9 cellular contexts compared by ENCODE assay signal in genomic region chr17:50550661-50551432, GRCh38. TPM values are rescaled to one million over a fixed set of nuclear protein-coding genes. Genes with fewer than 3 reads are reported as not detected.
DNase-seq lines count a peak whose midpoint lies in the region; ATAC-seq, FAIRE-seq and TF ChIP-seq lines count a peak whose summit lies in the region.
"Had no signal": no experiment of that assay in that cellular context is flagged by ENCODE, and none has a peak within 500 bp of the region (broad histone marks: within the 10 kb centered on the region; RNA-seq: fewer than 3 reads in every experiment).

No MANE protein-coding gene starts in this region.

- peaks cover 3% of the 10 kb centered on the region for H3K27me3 Mint-ChIP-seq in activated T-cell treated with anti-CD3 and anti-CD28 coated beads, Interleukin-2, amount 50 U/mL, for 24 hours

- peaks cover 5% of the 10 kb centered on the region for H3K36me3 ChIP-seq in bronchial epithelial cell (ENCODE audit: control insufficient read depth, insufficient read depth, low read length)
- peaks cover 0 to 20% (median 11%) of the 10 kb centered on the region in 4 donors for H3K36me3 ChIP-seq in upper lobe of left lung

- peak; percentile 88 for TF ChIP-seq CTCF in bronchial epithelial cell (IDR thresholded peaks at IDR 0.05; ENCODE audit: insufficient read depth, low read length, severe bottlenecking)
- peak; percentile 79 to 93 (median 86) for TF ChIP-seq CTCF in upper lobe of left lung (IDR thresholded peaks at IDR 0.05)

- H3K9me3 Mint-ChIP-seq in activated T-cell treated with anti-CD3 and anti-CD28 coated beads, Interleukin-2, amount 50 U/mL, for 24 hours, result no peaks in the 10 kb centered on the region

- no peak for FAIRE-seq in bronchial epithelial cell (lab: Jason Lieb, UNC)
- FAIRE-seq: colon had no signal

- WGBS in upper lobe of left lung, 2 donors, result 53 to 68% methylated on average over 18 to 29 of the region's 32 CpGs

- TF ChIP-seq POLR2A in upper lobe of left lung (IDR thresholded peaks at IDR 0.05), result no peak

- peaks cover 12 to 26% (median 13%) of the 10 kb centered on the region in 4 donors for H3K4me1 ChIP-seq in upper lobe of left lung

- no peaks in the 10 kb centered on the region for H3K9me3 ChIP-seq in upper lobe of left lung

- peaks cover 5% of the 10 kb centered on the region for H3K4me1 Mint-ChIP-seq in activated T-cell treated with anti-CD3 and anti-CD28 coated beads, Interleukin-2, amount 50 U/mL, for 24 hours (ENCODE audit: low read depth)

- ATAC-seq in Right ventricle myocardium inferior, result peak; percentile 76
- ATAC-seq in left lobe of liver, result peak; percentile 76
- peak; percentile 77 to 79 for ATAC-seq in upper lobe of left lung (ENCODE audit: low FRiP score in 2 of 2)
- no peak for ATAC-seq in GM21723 (IDR thresholded peaks at IDR 0.05; ENCODE audit: unreplicated experiment)

- H3K27ac ChIP-seq in upper lobe of left lung, result no peak overlapping the region

- no peak overlapping the region for H3K4me3 ChIP-seq in bronchial epithelial cell (ENCODE audit: low read depth, low read length)
- no peak overlapping the region for H3K4me3 ChIP-seq in upper lobe of left lung

- TF ChIP-seq EP300 in upper lobe of left lung (IDR thresholded peaks at IDR 0.05), result no peak

- intact Hi-C loops in Right ventricle myocardium inferior (cut with DNase I), result loop anchor here (1.0 kb wide), 1 partner anchor 62 kb away; no protein-coding TSS in a partner anchor
- intact Hi-C loops in cardiac septum (cut with DNase I), result loop anchor here (2.0 kb wide), 1 partner anchor 76 kb away; no protein-coding TSS in a partner anchor

- no peaks in the 10 kb centered on the region for H3K36me3 Mint-ChIP-seq in activated T-cell treated with anti-CD3 and anti-CD28 coated beads, Interleukin-2, amount 50 U/mL, for 24 hours (ENCODE audit: low read depth)

- DNase-seq in Right ventricle myocardium inferior (ENCODE audit: missing footprints) (peak; percentile 84), cardiac septum (ENCODE audit: low spot score) (no peak), NCI-H526 (lab: John Stamatoyannopoulos, UW) (peak; percentile 76 to 95), bronchial epithelial cell (ENCODE audit: low read depth) (peak; percentile 56), left lobe of liver (ENCODE audit: low spot score) (peak; percentile 88), upper lobe of left lung (peak; percentile 80 to 85)
- DNase-seq in activated T-cell treated with anti-CD3 and anti-CD28 coated beads, Interleukin-2, amount 50 U/mL, for 24 hours, result no peak

- no peak overlapping the region for H3K27ac Mint-ChIP-seq in activated T-cell treated with anti-CD3 and anti-CD28 coated beads, Interleukin-2, amount 50 U/mL, for 24 hours

- H3K27me3 ChIP-seq in bronchial epithelial cell (ENCODE audit: control insufficient read depth, insufficient read depth, low read length) (no peaks in the 10 kb centered on the region), upper lobe of left lung (no peaks in the 10 kb centered on the region)

- H3K4me3 Mint-ChIP-seq in activated T-cell treated with anti-CD3 and anti-CD28 coated beads, Interleukin-2, amount 50 U/mL, for 24 hours, result no peak overlapping the region

RNA-seq across cellular contexts. Expression of gene SPATA20, which starts 3.9 kb away (rescaled TPM):
- total RNA-seq in Right ventricle myocardium inferior (60.4 TPM), cardiac septum (51.9 TPM), bronchial epithelial cell (18.6 and 25.0 TPM in 2 replicates), left lobe of liver (40.6 TPM), upper lobe of left lung (100 to 1,000 TPM in 2 of 6 donors, 10 to 100 TPM in 4; 32.9 to 111 (median 46.4) TPM)

RNA-seq across cellular contexts. Expression of gene CACNA1G, which starts 9.7 kb away (rescaled TPM):
- total RNA-seq in Right ventricle myocardium inferior (0.38 TPM), cardiac septum (0.13 TPM), bronchial epithelial cell (not detected in 2 replicates), left lobe of liver (0.10 TPM), upper lobe of left lung (under 1 TPM in 4 of 6 donors, not detected in 2; under 0.01 to 0.37 (median 0.11) TPM)

RNA-seq across cellular contexts. Expression of gene EPN3, which starts 18.3 kb away (rescaled TPM):
- total RNA-seq in Right ventricle myocardium inferior, result 21.5 TPM
- 8.5 TPM for total RNA-seq in cardiac septum
- total RNA-seq in bronchial epithelial cell, result 2.9 and 10.9 TPM in 2 replicates
- total RNA-seq in left lobe of liver, result 0.35 TPM
- 10 to 100 TPM in 1 of 6 donors, 1 to 10 TPM in 2, under 1 TPM in 2, not detected in 1; 0.74 to 14.4 (median 1.2) TPM for total RNA-seq in upper lobe of left lung

RNA-seq across cellular contexts. Expression of gene MYCBPAP, which starts 42.6 kb away (rescaled TPM):
- 0.81 TPM for total RNA-seq in Right ventricle myocardium inferior
- total RNA-seq in cardiac septum, result 0.13 TPM
- total RNA-seq in bronchial epithelial cell, result 0.13 and 0.26 TPM in 2 replicates
- not detected for total RNA-seq in left lobe of liver
- total RNA-seq in upper lobe of left lung, result 10 to 100 TPM in 1 of 6 donors, 1 to 10 TPM in 5; 1.0 to 14.7 (median 4.2) TPM

Comparison
In these comparisons a context has a peak if more than half of its experiments do, and no peak if none do; other contexts are left out.
1. DNase-seq: peak in Right ventricle myocardium inferior (single experiment), NCI-H526 (2 of 2), bronchial epithelial cell (single experiment), left lobe of liver (single experiment) and upper lobe of left lung (2 of 2); none in cardiac septum (single experiment) and activated T-cell treated with anti-CD3 and anti-CD28 coated beads, Interleukin-2, amount 50 U/mL, for 24 hours (single experiment).